Comparison of ENCODE assay signal across 8 cellular contexts in the genomic region with DNA sequence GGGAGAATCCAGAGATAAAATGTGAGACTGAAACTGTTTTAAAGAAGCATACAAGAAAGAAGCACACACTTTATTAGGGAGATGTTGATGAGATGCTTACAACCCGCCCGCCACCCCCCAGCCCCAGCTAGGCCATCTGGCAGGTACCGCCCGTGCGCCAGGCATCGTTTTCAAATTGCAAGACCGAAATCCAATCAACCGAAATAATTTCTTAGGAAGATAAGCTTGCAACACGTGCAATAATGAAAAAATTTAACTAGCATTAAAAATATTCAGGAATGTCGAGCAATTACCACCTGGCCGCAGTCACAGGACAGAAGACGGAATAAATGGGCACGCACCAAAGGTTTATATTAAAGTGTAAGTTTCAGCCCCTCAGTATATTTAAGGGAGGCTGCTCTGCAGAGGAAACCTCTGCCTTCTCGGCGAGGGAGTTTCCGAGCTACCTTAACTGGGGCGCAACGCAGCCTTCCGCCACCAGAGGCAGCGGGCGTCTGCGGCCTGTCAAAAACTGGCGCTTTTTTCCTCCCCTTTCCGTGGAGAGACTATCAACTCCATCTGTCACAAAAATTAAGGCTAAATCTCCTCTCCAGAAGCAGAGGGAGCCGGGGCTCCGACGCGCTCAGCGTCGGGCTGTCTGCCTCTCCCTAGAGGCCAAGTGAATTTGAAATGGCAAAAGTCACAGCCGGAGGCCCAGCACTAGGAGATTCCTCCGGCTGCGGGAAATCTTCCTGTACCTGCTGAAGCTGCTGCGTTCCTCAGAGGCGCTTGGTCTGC. TPM values are rescaled to one million over a fixed set of nuclear protein-coding genes. Genes with fewer than 3 reads are reported as not detected.
DNase-seq lines count a peak whose midpoint lies in the region; ATAC-seq and TF ChIP-seq lines count a peak whose summit lies in the region.

No MANE protein-coding gene starts in this region.

- peak; percentile 48 to 78 (median 69) for DNase-seq in CD8-positive, alpha-beta T cell
- DNase-seq in RPMI8226, result peak; percentile 73
- DNase-seq in activated gamma-delta T cell treated with Interleukin-2 at 50 U/mL for 16 hours, result peak; percentile 63
- DNase-seq in foreskin keratinocyte, result peak; percentile 54 to 76

- CTCF ChIA-PET in CD8-positive, alpha-beta T cell (lab: Charles Lee), result interaction anchor here (0.8 to 1.7 kb wide), 4 partner anchors 15 to 377 kb away, joined by 3 to 6 read pairs (median 4); no protein-coding TSS in a partner anchor

- peak; percentile 80 for TF ChIP-seq CTCF in CD8-positive, alpha-beta T cell (IDR thresholded peaks at IDR 0.05)
- peak; percentile 88 for TF ChIP-seq CTCF in foreskin keratinocyte (conservative IDR thresholded peaks at IDR 0.05)

- no peak overlapping the region for H3K27ac Mint-ChIP-seq in CD8-positive, alpha-beta T cell

- H3K27me3 Mint-ChIP-seq in CD8-positive, alpha-beta T cell (ENCODE audit: low read depth), result peaks cover 21% of the 10 kb centered on the region

- H3K9me3 ChIP-seq in CD8-positive, alpha-beta T cell (ENCODE audit: low read length), result no peaks in the 10 kb centered on the region
- H3K9me3 ChIP-seq in neuron (ENCODE audit: low read length), result no peaks in the 10 kb centered on the region
- no peaks in the 10 kb centered on the region for H3K9me3 ChIP-seq in stomach smooth muscle (ENCODE audit: control insufficient read depth in 2 of 2, low read length in 2 of 2)

- peak overlapping the region; percentile 67 to 87 for H3K9ac ChIP-seq in stomach smooth muscle (ENCODE audit: low read length in 2 of 2)

- peak overlapping the region; percentile 84 for H2AFZ ChIP-seq in neuron (ENCODE audit: low read depth, low read length)

- peaks cover 2% of the 10 kb centered on the region for H3K36me3 Mint-ChIP-seq in CD8-positive, alpha-beta T cell

- no peak overlapping the region for H3K27ac ChIP-seq in CD8-positive, alpha-beta T cell (ENCODE audit: low read depth, low read length)
- peak overlapping the region; percentile 31 for H3K27ac ChIP-seq in foreskin keratinocyte
- peak overlapping the region; percentile 81 for H3K27ac ChIP-seq in stomach smooth muscle (ENCODE audit: low read length)

- peaks cover 18% of the 10 kb centered on the region for H3K4me1 Mint-ChIP-seq in CD8-positive, alpha-beta T cell (ENCODE audit: low read depth)

- peaks cover 5% of the 10 kb centered on the region for H3K4me1 ChIP-seq in CD8-positive, alpha-beta T cell (ENCODE audit: insufficient read depth, low read length)
- H3K4me1 ChIP-seq in foreskin keratinocyte (no peaks in the 10 kb centered on the region), neuron (ENCODE audit: insufficient read depth, low read length) (peaks cover 21% of the 10 kb centered on the region), stomach smooth muscle (ENCODE audit: control insufficient read depth, insufficient read depth, low read length) (peaks cover 24% of the 10 kb centered on the region)

- no peaks in the 10 kb centered on the region for H3K9me3 Mint-ChIP-seq in CD8-positive, alpha-beta T cell

- intact Hi-C loops in CD8-positive, alpha-beta T cell (cut with DNase I, micrococcal nuclease), result loop anchor here (5.0 to 10.0 kb wide), 3 partner anchors 664 to 1144 kb away; a partner anchor contains a TSS

- peak; percentile 70 for ATAC-seq in CD8-positive, alpha-beta T cell
- ATAC-seq in GM19455 (IDR thresholded peaks at IDR 0.05; ENCODE audit: unreplicated experiment) (peak; percentile 59), HG03575 (IDR thresholded peaks at IDR 0.05; ENCODE audit: extremely low read depth, insufficient number of reproducible peaks, low FRiP score, unreplicated experiment) (peak; percentile 49), foreskin keratinocyte (peak; percentile 69)

- POLR2A ChIA-PET in CD8-positive, alpha-beta T cell (lab: Charles Lee), result no interaction called here

- peaks cover 8% of the 10 kb centered on the region for H3K27me3 ChIP-seq in CD8-positive, alpha-beta T cell (ENCODE audit: insufficient read depth, low read length)
- H3K27me3 ChIP-seq in foreskin keratinocyte (peaks cover 23% of the 10 kb centered on the region), neuron (ENCODE audit: insufficient read depth, low read length) (peaks cover 4% of the 10 kb centered on the region), stomach smooth muscle (ENCODE audit: control insufficient read depth in 1 of 2, insufficient read depth in 2 of 2, low read length in 2 of 2) (no peaks in the 10 kb centered on the region)

- H3K4me3 ChIP-seq in CD8-positive, alpha-beta T cell (ENCODE audit: low read depth, low read length), result peak overlapping the region; percentile 52
- H3K4me3 ChIP-seq in neuron (ENCODE audit: low read length) (peak overlapping the region; percentile 56), stomach smooth muscle (ENCODE audit: low read length in 2 of 2) (peak overlapping the region; percentile 72 to 91)

- H3K36me3 ChIP-seq in CD8-positive, alpha-beta T cell (ENCODE audit: insufficient read depth, low read length), result no peaks in the 10 kb centered on the region
- H3K36me3 ChIP-seq in neuron (ENCODE audit: insufficient read depth, low read length) (no peaks in the 10 kb centered on the region), stomach smooth muscle (ENCODE audit: control insufficient read depth in 2 of 2, insufficient read depth in 2 of 2, low read length in 2 of 2) (peaks cover 0 to 6% of the 10 kb centered on the region in 2 donors)

- peak overlapping the region; percentile 88 for H3K4me3 Mint-ChIP-seq in CD8-positive, alpha-beta T cell

RNA-seq across cellular contexts. Expression of a gene that starts 1.0 kb away (rescaled TPM):
- under 1 TPM; 0.58 to 0.84 TPM for total RNA-seq in CD8-positive, alpha-beta T cell
- 0.99 and 1.2 TPM in 2 replicates for total RNA-seq in foreskin keratinocyte
- polyA plus RNA-seq in foreskin keratinocyte, result 0.66 and 0.72 TPM in 2 replicates
